ENCODE assay signal across 10 cellular contexts in genomic region chr19:48735031-48735615, GRCh38. TPM values are rescaled to one million over a fixed set of nuclear protein-coding genes. Genes with fewer than 3 reads are reported as not detected.
DNase-seq lines count a peak whose midpoint lies in the region; ATAC-seq, FAIRE-seq and TF ChIP-seq lines count a peak whose summit lies in the region.
"Had no signal": no experiment of that assay in that cellular context is flagged by ENCODE, and none has a peak within 500 bp of the region (broad histone marks: within the 10 kb centered on the region; RNA-seq: fewer than 3 reads in every experiment).

No MANE protein-coding gene starts in this region.

- peaks cover 10% of the 10 kb centered on the region for H3K4me1 Mint-ChIP-seq in activated CD8-positive, alpha-beta T cell treated with anti-CD3 and anti-CD28 coated beads for 36 hours (ENCODE audit: low read depth)
- H3K4me1 Mint-ChIP-seq in T-cell = peaks cover 0 to 8% (median 8%) of the 10 kb centered on the region in 3 donors

- H3K9me3 ChIP-seq in NT2/D1 (ENCODE audit: insufficient read depth, low read length) (no peaks in the 10 kb centered on the region), kidney (ENCODE audit: control insufficient read depth in 1 of 2, low read length in 2 of 2) (no peaks in the 10 kb centered on the region)

- no peaks in the 10 kb centered on the region for H3K36me3 Mint-ChIP-seq in activated CD8-positive, alpha-beta T cell treated with anti-CD3 and anti-CD28 coated beads for 36 hours (ENCODE audit: low read depth)
- no peaks in the 10 kb centered on the region for H3K36me3 Mint-ChIP-seq in T-cell

- no peak for ATAC-seq in activated CD8-positive, alpha-beta T cell treated with anti-CD3 and anti-CD28 coated beads for 36 hours
- ATAC-seq in GM18870 (IDR thresholded peaks at IDR 0.05; ENCODE audit: unreplicated experiment) (no peak), T-cell (replicated peaks in 1 of 4) (no peak)

- peaks cover 3% of the 10 kb centered on the region for H3K4me1 ChIP-seq in NT2/D1 (ENCODE audit: insufficient read depth, insufficient read length)
- peaks cover 0 to 9% of the 10 kb centered on the region in 2 donors for H3K4me1 ChIP-seq in kidney (ENCODE audit: control insufficient read depth in 1 of 2, insufficient read depth in 1 of 2, low read depth in 1 of 2, low read length in 2 of 2)

- CTCF ChIA-PET in activated CD8-positive, alpha-beta T cell treated with anti-CD3 and anti-CD28 coated beads for 36 hours (lab: Charles Lee) = interaction anchor here (0.6 kb wide), 1 partner anchor 10 kb away, joined by 3 read pairs; no protein-coding TSS in a partner anchor
- CTCF ChIA-PET in T-cell (lab: Charles Lee) = no interaction called here

- no peak overlapping the region for H3K27ac ChIP-seq in kidney (ENCODE audit: low read depth in 2 of 2, low read length in 2 of 2)

- FAIRE-seq in kidney (lab: Jason Lieb, UNC) = no peak
- FAIRE-seq: islet of Langerhans had no signal

- H3K27me3 ChIP-seq in NT2/D1 (ENCODE audit: insufficient read depth, insufficient read length) = peaks cover 12% of the 10 kb centered on the region

- H3K27ac Mint-ChIP-seq in activated CD8-positive, alpha-beta T cell treated with anti-CD3 and anti-CD28 coated beads for 36 hours = no peak overlapping the region
- no peak overlapping the region for H3K27ac Mint-ChIP-seq in T-cell

- peak overlapping the region; percentile 29 for H3K9ac ChIP-seq in NT2/D1 (ENCODE audit: insufficient read length, low read depth)
- H3K9ac ChIP-seq in kidney (ENCODE audit: low read length in 2 of 2) = no peak overlapping the region

- intact Hi-C loops in kidney (cut with DNase I) = no loop called here
- intact Hi-C loops in activated CD8-positive, alpha-beta T cell treated with anti-CD3 and anti-CD28 coated beads for 36 hours (cut with micrococcal nuclease) = no loop called here

- H3K9me3 Mint-ChIP-seq in activated CD8-positive, alpha-beta T cell treated with anti-CD3 and anti-CD28 coated beads for 36 hours = no peaks in the 10 kb centered on the region
- H3K9me3 Mint-ChIP-seq in T-cell = no peaks in the 10 kb centered on the region

- no peak for TF ChIP-seq CTCF in kidney (IDR thresholded peaks at IDR 0.05; ENCODE audit: borderline replicate concordance, extremely low read depth, insufficient read depth)
- no peak for TF ChIP-seq CTCF in activated CD8-positive, alpha-beta T cell treated with anti-CD3 and anti-CD28 coated beads for 36 hours (IDR thresholded peaks at IDR 0.05)

- H3K36me3 ChIP-seq in NT2/D1 (ENCODE audit: insufficient read depth, insufficient read length, low read length) (no peaks in the 10 kb centered on the region), kidney (ENCODE audit: control insufficient read depth in 1 of 2, insufficient read depth in 2 of 2, low read length in 2 of 2) (no peaks in the 10 kb centered on the region)

- peak overlapping the region; percentile 53 for H3K4me3 ChIP-seq in NT2/D1 (ENCODE audit: insufficient read length, low read depth)
- H3K4me3 ChIP-seq in kidney (ENCODE audit: low read length in 2 of 2) = no peak overlapping the region

- DNase-seq in DMS53 treated with DMSO at 0.1 percent for 48 hours (lab: John Stamatoyannopoulos, UW; ENCODE audit: unreplicated experiment) = peak; percentile 63
- no peak for DNase-seq in NT2/D1 (ENCODE audit: low read depth, low spot score)
- DNase-seq in kidney = peak; percentile 78
- no peak for DNase-seq in activated CD8-positive, alpha-beta T cell treated with anti-CD3 and anti-CD28 coated beads for 36 hours
- no peak for DNase-seq in T-cell
- DNase-seq: NCI-H2107, T1000 had no signal

- H3K27me3 Mint-ChIP-seq in activated CD8-positive, alpha-beta T cell treated with anti-CD3 and anti-CD28 coated beads for 36 hours = peaks cover 3% of the 10 kb centered on the region
- H3K27me3 Mint-ChIP-seq in T-cell = peaks cover 0 to 5% of the 10 kb centered on the region in 2 donors

- no peak overlapping the region for H3K4me3 Mint-ChIP-seq in activated CD8-positive, alpha-beta T cell treated with anti-CD3 and anti-CD28 coated beads for 36 hours
- no peak overlapping the region for H3K4me3 Mint-ChIP-seq in T-cell

- POLR2A ChIA-PET in activated CD8-positive, alpha-beta T cell treated with anti-CD3 and anti-CD28 coated beads for 36 hours (lab: Charles Lee) = no interaction called here
- POLR2A ChIA-PET in T-cell (lab: Charles Lee) = interaction anchor here in 1 of 2 donors (0.6 kb wide), 1 partner anchor 8 kb away, joined by 3 read pairs; no protein-coding TSS in a partner anchor

RNA-seq across cellular contexts. Expression of gene RASIP1, which starts 5.3 kb away (rescaled TPM):
- total RNA-seq in kidney (23.3 TPM), T-cell (under 1 TPM in 3 of 5 donors, not detected in 2; 0.23 to 0.65 (median 0.32) TPM)
- polyA plus RNA-seq in kidney (ENCODE audit: insufficient read depth, low read depth, low replicate concordance) = 13.6 TPM
- total RNA-seq in activated CD8-positive, alpha-beta T cell treated with anti-CD3 and anti-CD28 coated beads for 36 hours = 1 to 10 TPM in 1 of 2 experiments, under 1 TPM in 1; 0.72 to 1.2 TPM

RNA-seq across cellular contexts. Expression of gene IZUMO1, which starts 11.6 kb away (rescaled TPM):
- 0.79 TPM for total RNA-seq in kidney
- not detected for polyA plus RNA-seq in kidney (ENCODE audit: insufficient read depth, low read depth, low replicate concordance)
- not detected for total RNA-seq in activated CD8-positive, alpha-beta T cell treated with anti-CD3 and anti-CD28 coated beads for 36 hours
- not detected for total RNA-seq in T-cell
- total RNA-seq: urinary bladder had no signal
- polyA plus RNA-seq: urinary bladder had no signal

RNA-seq across cellular contexts. Expression of gene MAMSTR, which starts 15.6 kb away (rescaled TPM):
- total RNA-seq in kidney (2.2 TPM), T-cell (1 to 10 TPM in 4 of 5 donors, under 1 TPM in 1; 0.56 to 2.4 (median 1.6) TPM)
- 3.6 TPM for polyA plus RNA-seq in kidney (ENCODE audit: insufficient read depth, low read depth, low replicate concordance)
- total RNA-seq in activated CD8-positive, alpha-beta T cell treated with anti-CD3 and anti-CD28 coated beads for 36 hours = 1 to 10 TPM in 1 of 2 experiments, under 1 TPM in 1; 0.56 to 1.0 TPM

RNA-seq across cellular contexts. Expression of gene FUT1, which starts 17.3 kb away (rescaled TPM):
- total RNA-seq in kidney (4.3 TPM), T-cell (under 1 TPM; 0.09 to 0.28 (median 0.15) TPM)
- 2.3 TPM for polyA plus RNA-seq in kidney (ENCODE audit: insufficient read depth, low read depth, low replicate concordance)
- total RNA-seq in activated CD8-positive, alpha-beta T cell treated with anti-CD3 and anti-CD28 coated beads for 36 hours = under 1 TPM; 0.09 to 0.11 TPM

RNA-seq across cellular contexts. Expression of gene FGF21, which starts 20.2 kb away (rescaled TPM):
- not detected for total RNA-seq in kidney
- not detected for polyA plus RNA-seq in kidney (ENCODE audit: insufficient read depth, low read depth, low replicate concordance)
- not detected for total RNA-seq in activated CD8-positive, alpha-beta T cell treated with anti-CD3 and anti-CD28 coated beads for 36 hours
- not detected for total RNA-seq in T-cell
- total RNA-seq: urinary bladder had no signal
- polyA plus RNA-seq: urinary bladder had no signal

Comparison
In these comparisons a context has a peak if more than half of its experiments do, and no peak if none do; other contexts are left out.
1. DNase-seq: peak in DMS53 treated with DMSO at 0.1 percent for 48 hours (single experiment) and kidney (single experiment); none in NT2/D1 (single experiment), activated CD8-positive, alpha-beta T cell treated with anti-CD3 and anti-CD28 coated beads for 36 hours (single experiment) and T-cell (0 of 34).
2. RNA of gene RASIP1, which starts 5.3 kb away (total RNA-seq): 23.3 TPM in kidney (single experiment); 0.72 to 1.2 TPM in activated CD8-positive, alpha-beta T cell treated with anti-CD3 and anti-CD28 coated beads for 36 hours and 0.23 to 0.65 TPM in T-cell; every median in the first group is over 10 times any median in the second.